In the genomic region with DNA sequence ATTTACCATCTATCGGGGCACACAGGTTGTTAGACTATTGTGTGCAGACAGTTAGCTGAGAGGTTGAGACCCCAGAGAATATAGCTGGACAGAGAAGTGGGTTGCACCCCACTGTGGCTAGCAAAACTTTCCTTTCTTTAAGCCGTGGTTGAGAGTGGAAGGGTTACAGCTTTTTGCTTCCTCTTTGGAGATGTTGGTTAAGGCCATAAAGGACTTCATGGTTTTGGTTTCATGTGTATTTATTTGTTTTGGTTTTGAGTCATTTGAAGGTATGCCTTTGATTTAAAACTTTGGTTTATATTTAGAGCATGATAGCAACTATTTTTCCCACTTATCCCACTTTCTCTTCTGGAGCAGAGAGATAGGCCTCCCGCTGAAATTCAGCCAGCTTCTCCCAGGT, we compare ENCODE assay signal across 30 cellular contexts.
"Had no signal": no experiment of that assay in that cellular context is flagged by ENCODE, and none has a peak within 500 bp of the region (broad histone marks: within the 10 kb centered on the region; RNA-seq: fewer than 3 reads in every experiment).

No MANE protein-coding gene starts in this region.

- H3K4me3 ChIP-seq: prostate gland, skin epidermis, upper lobe of left lung, vagina had no signal

- H3K36me3 ChIP-seq: neutrophil, prostate gland, upper lobe of left lung, vagina had no signal

- H3K27ac ChIP-seq: neutrophil, prostate gland, skin epidermis, upper lobe of left lung, vagina had no signal

- H3K9me3 ChIP-seq: neutrophil, prostate gland, upper lobe of left lung, vagina had no signal

- H3K27me3 ChIP-seq: neutrophil, upper lobe of left lung, vagina had no signal

- H3K4me1 ChIP-seq: prostate gland, upper lobe of left lung, vagina had no signal

- DNase-seq: activated CD4-positive, alpha-beta T cell treated with anti-CD3 and anti-CD28 coated beads for 36 hours; activated CD4-positive, alpha-beta T cell treated with anti-CD3 and anti-CD28 coated beads, Interleukin-2, amount 50 U/mL, for 4 hours; activated CD4-positive, CD25-positive, alpha-beta regulatory T cell; activated naive CD4-positive, alpha-beta T cell; activated T-cell treated with anti-CD3 and anti-CD28 coated beads for 4 hours; activated T-cell treated with anti-CD3 and anti-CD28 coated beads, Interleukin-2, amount 50 U/mL, for 72 hours; caudate nucleus; cortex of kidney; endodermal cell; foreskin fibroblast; head of caudate nucleus; hippocampal formation; left cardiac atrium; mammary epithelial cell; naive B cell; nephron progenitor cell; retina; stimulated activated CD4-positive, alpha-beta T cell treated with anti-CD3 and anti-CD28 coated beads, Interleukin-12 subunit alpha, Interleukin-12 subunit beta, amount 100 ng/mL, for 4 hours; stimulated activated CD4-positive, alpha-beta T cell treated with anti-CD3 and anti-CD28 coated beads, Interleukin-4, amount 100 ng/mL, for 24 hours; stimulated activated naive CD8-positive, alpha-beta T cell treated with anti-CD3 and anti-CD28 coated beads, Interleukin-15, amount 100 ng/mL, for 72 hours; substantia nigra; upper lobe of left lung had no signal

- ATAC-seq: activated CD4-positive, alpha-beta T cell treated with anti-CD3 and anti-CD28 coated beads for 36 hours; activated naive CD4-positive, alpha-beta T cell treated with anti-CD3 and anti-CD28 coated beads, Interleukin-2, amount 50 U/mL, for 72 hours; activated T-cell treated with anti-CD3 and anti-CD28 coated beads, Interleukin-2, amount 50 U/mL, for 72 hours; esophagus mucosa; left cardiac atrium; sciatic nerve; stimulated activated effector memory CD8-positive, alpha-beta T cell treated with anti-CD3 and anti-CD28 coated beads, Interleukin-12 subunit alpha, Interleukin-12 subunit beta, amount 100 ng/mL, for 72 hours; stimulated activated naive CD8-positive, alpha-beta T cell treated with anti-CD3 and anti-CD28 coated beads, Interleukin-15, amount 100 ng/mL, for 72 hours had no signal
